ENCODE assay signal across 1 cellular context in genomic region chr11:46305295-46305694, GRCh38.
TF ChIP-seq lines count a peak whose summit lies in the region.

No MANE protein-coding gene starts in this region.

TF ChIP-seq in K562, 482 proteins besides CTCF, POLR2A, EP300 and RAD21 (continued from another document):
- TF ChIP-seq YBX1 (IDR thresholded peaks at IDR 0.05): no peak
- peak; percentile 28; the same call in 1 of the 2 replicates for TF ChIP-seq CEBPB (tag; IDR thresholded peaks at IDR 0.05)
- no peak for TF ChIP-seq SFPQ (IDR thresholded peaks at IDR 0.05; ENCODE audit: low read depth, low read length)
- peak; percentile 58 for TF ChIP-seq ETV1 (tag; conservative IDR thresholded peaks at IDR 0.05; ENCODE audit: low read depth)
- TF ChIP-seq YY1 (IDR thresholded peaks at IDR 0.05; ENCODE audit: borderline replicate concordance in 1 of 3, control insufficient read depth in 1 of 3, extremely low read depth in 1 of 3, insufficient read depth in 3 of 3, insufficient read length in 1 of 3, insufficient replicate concordance in 2 of 3, low read depth in 1 of 3, low read length in 2 of 3): peak in 1 of 3 experiments; percentile 73
- TF ChIP-seq PCBP1 (IDR thresholded peaks at IDR 0.05; ENCODE audit: low read depth, low read length, poor library complexity, severe bottlenecking): no peak
- TF ChIP-seq CBX5 (IDR thresholded peaks at IDR 0.05; ENCODE audit: borderline replicate concordance, low read depth): no peak
- no peak for TF ChIP-seq SIN3A (IDR thresholded peaks at IDR 0.05; ENCODE audit: borderline replicate concordance in 2 of 2, control insufficient read depth in 1 of 2, low read depth in 2 of 2, low read length in 2 of 2)
- no peak for TF ChIP-seq ZBED1 (IDR thresholded peaks at IDR 0.05)
- no peak for TF ChIP-seq RNF219 (CRISPR knock-in tag; IDR thresholded peaks at IDR 0.05)
- no peak for TF ChIP-seq ZBTB26 (CRISPR knock-in tag; IDR thresholded peaks at IDR 0.05)
